In genomic region chr1:90723561-90724108, GRCh38 we compare ENCODE assay signal across 8 cellular contexts. TPM values are rescaled to one million over a fixed set of nuclear protein-coding genes. Genes with fewer than 3 reads are reported as not detected.
DNase-seq lines count a peak whose midpoint lies in the region; ATAC-seq and TF ChIP-seq lines count a peak whose summit lies in the region.

No MANE protein-coding gene starts in this region.

- TF ChIP-seq EP300 in Ishikawa (IDR thresholded peaks at IDR 0.05; ENCODE audit: borderline replicate concordance) (no peak), ovary (IDR thresholded peaks at IDR 0.05) (no peak)

- no peak for TF ChIP-seq POLR2A in ovary (IDR thresholded peaks at IDR 0.05)

- H3K4me1 ChIP-seq in effector memory CD4-positive, alpha-beta T cell (ENCODE audit: control insufficient read depth, insufficient read depth, low read length, poor library complexity, severe bottlenecking): peaks cover 22% of the 10 kb centered on the region
- peaks cover 7% of the 10 kb centered on the region for H3K4me1 ChIP-seq in ovary (ENCODE audit: insufficient read depth)

- H3K27me3 ChIP-seq in effector memory CD4-positive, alpha-beta T cell (replicated peaks; ENCODE audit: control insufficient read depth, insufficient read depth, low read length, poor library complexity, severe bottlenecking): peaks cover 98% of the 10 kb centered on the region
- H3K27me3 ChIP-seq in ovary: peaks cover 3% of the 10 kb centered on the region

- peak overlapping the region; percentile 44 for H3K4me3 ChIP-seq in effector memory CD4-positive, alpha-beta T cell (ENCODE audit: insufficient read depth, low read depth, low read length, poor library complexity, severe bottlenecking)
- H3K4me3 ChIP-seq in ovary: peak overlapping the region; percentile 16

- TF ChIP-seq CTCF in ovary (IDR thresholded peaks at IDR 0.05): no peak

- ATAC-seq in activated CD4-positive, CD25-positive, alpha-beta regulatory T cell treated with anti-CD3 and anti-CD28 coated beads, Interleukin-2, amount 50 U/mL, for 24 hours: no peak
- ATAC-seq in GM18519 (IDR thresholded peaks at IDR 0.05; ENCODE audit: low FRiP score, unreplicated experiment) (no peak), GM19397 (IDR thresholded peaks at IDR 0.05; ENCODE audit: unreplicated experiment) (no peak)

- DNase-seq in ELF-1 (ENCODE audit: low read depth, low spot score): peak; percentile 95
- no peak for DNase-seq in effector memory CD4-positive, alpha-beta T cell
- no peak for DNase-seq in ovary
- no peak for DNase-seq in HuH-7.5 (ENCODE audit: low spot score)

- no peak overlapping the region for H3K27ac ChIP-seq in effector memory CD4-positive, alpha-beta T cell (ENCODE audit: insufficient read depth, low read length, poor library complexity, severe bottlenecking)
- H3K27ac ChIP-seq in ovary: no peak overlapping the region

- H3K36me3 ChIP-seq in effector memory CD4-positive, alpha-beta T cell (ENCODE audit: control insufficient read depth, insufficient read depth, low read length): no peaks in the 10 kb centered on the region
- no peaks in the 10 kb centered on the region for H3K36me3 ChIP-seq in ovary

- intact Hi-C loops in ovary (cut with DNase I): loop anchor here in 1 of 4 donors (10.0 kb wide), 1 partner anchor 431 kb away; no protein-coding TSS in a partner anchor

- TF ChIP-seq RAD21 in Ishikawa (IDR thresholded peaks at IDR 0.05; ENCODE audit: low read depth): peak; percentile 35; the same call in 1 of the 2 replicates

- WGBS in ovary, 3 donors: 3 to 5% (median 5%) methylated on average over 24 of the region's 24 CpGs

- peaks cover 6% of the 10 kb centered on the region for H3K9me3 ChIP-seq in effector memory CD4-positive, alpha-beta T cell (ENCODE audit: control insufficient read depth, low read length)
- peaks cover 0 to 7% of the 10 kb centered on the region in 2 donors for H3K9me3 ChIP-seq in ovary

TF ChIP-seq in Ishikawa, 13 proteins besides CTCF, POLR2A, EP300 and RAD21:
- TF ChIP-seq TEAD4 (IDR thresholded peaks at IDR 0.05) (no peak), ZBTB7A (IDR thresholded peaks at IDR 0.05; ENCODE audit: low read depth) (no peak), TCF12 (IDR thresholded peaks at IDR 0.05; ENCODE audit: low read depth) (no peak), EGR1 (IDR thresholded peaks at IDR 0.05) (no peak), MAX (IDR thresholded peaks at IDR 0.05) (no peak), NFIC (IDR thresholded peaks at IDR 0.05) (no peak), CEBPB (IDR thresholded peaks at IDR 0.05) (no peak), FOXM1 (IDR thresholded peaks at IDR 0.05; ENCODE audit: borderline replicate concordance, low read depth) (no peak), USF1 (IDR thresholded peaks at IDR 0.05) (no peak), CREB1 (IDR thresholded peaks at IDR 0.05; ENCODE audit: low read depth) (no peak), REST (IDR thresholded peaks at IDR 0.05; ENCODE audit: low read depth) (no peak), TAF1 (IDR thresholded peaks at IDR 0.05; ENCODE audit: low read depth) (no peak), YY1 (IDR thresholded peaks at IDR 0.05; ENCODE audit: low read depth) (no peak)

RNA-seq across cellular contexts. Expression of gene BARHL2, which starts 6.5 kb away (rescaled TPM):
- total RNA-seq in ovary: not detected
- not detected for polyA plus RNA-seq in ovary
